In genomic region chr11:44264126-44264749, GRCh38 we compare ENCODE assay signal across 1 cellular context.
TF ChIP-seq lines count a peak whose summit lies in the region.

No MANE protein-coding gene starts in this region.

TF ChIP-seq in K562, 482 proteins besides CTCF, POLR2A, EP300 and RAD21 (continued from another document):
- TF ChIP-seq E2F6 (IDR thresholded peaks at IDR 0.05; ENCODE audit: borderline replicate concordance in 1 of 2, extremely low read depth in 1 of 2, insufficient read depth in 1 of 2, insufficient read length in 1 of 2, low read depth in 1 of 2, low read length in 1 of 2, poor library complexity in 1 of 2, severe bottlenecking in 1 of 2) (peak; percentile 12 to 48), ZNF696 (CRISPR knock-in tag; conservative IDR thresholded peaks at IDR 0.05) (no peak), CBFA2T3 (IDR thresholded peaks at IDR 0.05) (0 out of 2 replicates have a peak, but pooled peaks have one; percentile 15)
TF ChIP-seq in K562: peak in this region for 3.
